Comparison of ENCODE assay signal across 1 cellular context in the genomic region with DNA sequence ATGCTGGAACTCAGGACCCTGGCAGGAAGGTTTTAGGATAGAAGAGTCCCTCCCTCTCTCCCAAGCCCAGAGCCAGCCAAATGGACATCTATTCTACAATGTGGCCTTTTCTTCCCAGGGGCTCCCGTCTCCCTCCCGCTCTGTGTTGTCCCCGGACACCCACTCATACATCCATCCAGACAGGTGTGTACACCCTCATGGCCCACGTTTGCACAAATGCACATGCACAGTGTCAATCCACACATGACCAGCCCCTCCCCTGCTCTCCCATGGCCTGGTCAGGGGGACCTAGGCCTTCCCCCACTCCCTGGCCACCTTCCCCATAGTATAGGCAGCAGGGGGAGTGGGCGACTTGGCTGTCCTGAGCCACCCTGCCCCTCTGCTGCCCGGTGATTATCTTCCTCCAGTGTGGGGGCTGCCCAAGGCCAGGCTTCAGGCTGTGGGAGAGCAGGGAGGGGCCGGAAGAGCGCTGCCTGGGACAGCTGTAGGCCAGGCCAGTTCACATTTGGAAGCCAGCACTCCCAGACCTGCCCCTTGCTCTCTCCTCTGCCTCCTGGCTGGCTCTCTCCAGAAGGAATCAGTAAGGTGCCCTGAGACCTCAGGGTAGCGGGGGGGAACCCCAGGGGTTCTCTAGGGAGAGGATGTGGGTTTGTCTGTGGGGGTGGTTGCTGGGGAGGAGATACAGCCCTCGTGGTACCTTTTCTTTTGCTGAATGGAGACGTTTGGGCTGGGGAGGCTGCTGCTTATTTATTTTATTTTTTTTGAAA.
TF ChIP-seq lines count a peak whose summit lies in the region.

No MANE protein-coding gene starts in this region.

TF ChIP-seq in GM12878, 131 proteins besides CTCF, POLR2A, EP300 and RAD21 (continued from another document and continues in another):
- TF ChIP-seq, protein P1, sequence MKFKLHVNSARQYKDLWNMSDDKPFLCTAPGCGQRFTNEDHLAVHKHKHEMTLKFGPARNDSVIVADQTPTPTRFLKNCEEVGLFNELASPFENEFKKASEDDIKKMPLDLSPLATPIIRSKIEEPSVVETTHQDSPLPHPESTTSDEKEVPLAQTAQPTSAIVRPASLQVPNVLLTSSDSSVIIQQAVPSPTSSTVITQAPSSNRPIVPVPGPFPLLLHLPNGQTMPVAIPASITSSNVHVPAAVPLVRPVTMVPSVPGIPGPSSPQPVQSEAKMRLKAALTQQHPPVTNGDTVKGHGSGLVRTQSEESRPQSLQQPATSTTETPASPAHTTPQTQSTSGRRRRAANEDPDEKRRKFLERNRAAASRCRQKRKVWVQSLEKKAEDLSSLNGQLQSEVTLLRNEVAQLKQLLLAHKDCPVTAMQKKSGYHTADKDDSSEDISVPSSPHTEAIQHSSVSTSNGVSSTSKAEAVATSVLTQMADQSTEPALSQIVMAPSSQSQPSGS (IDR thresholded peaks at IDR 0.05; ENCODE audit: low read length), result no peak
- TF ChIP-seq, protein P2, sequence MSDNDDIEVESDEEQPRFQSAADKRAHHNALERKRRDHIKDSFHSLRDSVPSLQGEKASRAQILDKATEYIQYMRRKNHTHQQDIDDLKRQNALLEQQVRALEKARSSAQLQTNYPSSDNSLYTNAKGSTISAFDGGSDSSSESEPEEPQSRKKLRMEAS (IDR thresholded peaks at IDR 0.05; ENCODE audit: low read depth, low read length), result no peak
- TF ChIP-seq MTA2 (IDR thresholded peaks at IDR 0.05; ENCODE audit: low read depth) (peak; percentile 58), JUND (IDR thresholded peaks at IDR 0.05; ENCODE audit: low read depth, low read length) (no peak), POU2F2 (IDR thresholded peaks at IDR 0.05; ENCODE audit: borderline replicate concordance, low read depth, low read length) (no peak), NFIC (IDR thresholded peaks at IDR 0.05; ENCODE audit: low read depth, low read length) (no peak), TARDBP (IDR thresholded peaks at IDR 0.05; ENCODE audit: borderline replicate concordance) (no peak), GATAD2B (conservative IDR thresholded peaks at IDR 0.05; ENCODE audit: low read depth) (peak; percentile 82), MTA3 (IDR thresholded peaks at IDR 0.05; ENCODE audit: borderline replicate concordance, low read length) (no peak), NBN (IDR thresholded peaks at IDR 0.05) (peak; percentile 81; the same call in 1 of the 2 replicates), TCF7 (IDR thresholded peaks at IDR 0.05; ENCODE audit: borderline replicate concordance) (no peak), SMC3 (IDR thresholded peaks at IDR 0.05; ENCODE audit: borderline replicate concordance, low read length) (no peak), PAX5 (IDR thresholded peaks at IDR 0.05; ENCODE audit: borderline replicate concordance, low read depth, low read length) (peak; percentile 69; the same call in 1 of the 2 replicates), NR2F1 (conservative IDR thresholded peaks at IDR 0.05) (peak; percentile 66; the same call in 1 of the 2 replicates), PML (IDR thresholded peaks at IDR 0.05; ENCODE audit: low read length) (no peak), SPI1 (IDR thresholded peaks at IDR 0.05; ENCODE audit: borderline replicate concordance, insufficient read depth, low read depth, low read length) (no peak; the same call in 1 of the 2 replicates), STAT3 (IDR thresholded peaks at IDR 0.05; ENCODE audit: low read depth, low read length) (no peak), ZNF384 (IDR thresholded peaks at IDR 0.05; ENCODE audit: borderline replicate concordance, low read depth, low read length) (peak; percentile 14; the same call in 1 of the 2 replicates), FOXM1 (IDR thresholded peaks at IDR 0.05; ENCODE audit: low read depth, low read length) (no peak), SIX5 (IDR thresholded peaks at IDR 0.05; ENCODE audit: low read depth, low read length, severe bottlenecking) (no peak), EED (IDR thresholded peaks at IDR 0.05; ENCODE audit: low read depth) (peak; percentile 86), FOS (IDR thresholded peaks at IDR 0.05; ENCODE audit: borderline replicate concordance, extremely low read depth, insufficient read length) (no peak), EZH2 (IDR thresholded peaks at IDR 0.05; ENCODE audit: borderline replicate concordance, control insufficient read depth, low read depth, low read length) (no peak)
- TF ChIP-seq, protein P3, sequence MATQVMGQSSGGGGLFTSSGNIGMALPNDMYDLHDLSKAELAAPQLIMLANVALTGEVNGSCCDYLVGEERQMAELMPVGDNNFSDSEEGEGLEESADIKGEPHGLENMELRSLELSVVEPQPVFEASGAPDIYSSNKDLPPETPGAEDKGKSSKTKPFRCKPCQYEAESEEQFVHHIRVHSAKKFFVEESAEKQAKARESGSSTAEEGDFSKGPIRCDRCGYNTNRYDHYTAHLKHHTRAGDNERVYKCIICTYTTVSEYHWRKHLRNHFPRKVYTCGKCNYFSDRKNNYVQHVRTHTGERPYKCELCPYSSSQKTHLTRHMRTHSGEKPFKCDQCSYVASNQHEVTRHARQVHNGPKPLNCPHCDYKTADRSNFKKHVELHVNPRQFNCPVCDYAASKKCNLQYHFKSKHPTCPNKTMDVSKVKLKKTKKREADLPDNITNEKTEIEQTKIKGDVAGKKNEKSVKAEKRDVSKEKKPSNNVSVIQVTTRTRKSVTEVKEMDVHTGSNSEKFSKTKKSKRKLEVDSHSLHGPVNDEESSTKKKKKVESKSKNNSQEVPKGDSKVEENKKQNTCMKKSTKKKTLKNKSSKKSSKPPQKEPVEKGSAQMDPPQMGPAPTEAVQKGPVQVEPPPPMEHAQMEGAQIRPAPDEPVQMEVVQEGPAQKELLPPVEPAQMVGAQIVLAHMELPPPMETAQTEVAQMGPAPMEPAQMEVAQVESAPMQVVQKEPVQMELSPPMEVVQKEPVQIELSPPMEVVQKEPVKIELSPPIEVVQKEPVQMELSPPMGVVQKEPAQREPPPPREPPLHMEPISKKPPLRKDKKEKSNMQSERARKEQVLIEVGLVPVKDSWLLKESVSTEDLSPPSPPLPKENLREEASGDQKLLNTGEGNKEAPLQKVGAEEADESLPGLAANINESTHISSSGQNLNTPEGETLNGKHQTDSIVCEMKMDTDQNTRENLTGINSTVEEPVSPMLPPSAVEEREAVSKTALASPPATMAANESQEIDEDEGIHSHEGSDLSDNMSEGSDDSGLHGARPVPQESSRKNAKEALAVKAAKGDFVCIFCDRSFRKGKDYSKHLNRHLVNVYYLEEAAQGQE (IDR thresholded peaks at IDR 0.05; ENCODE audit: low read depth, low read length), result no peak
- TF ChIP-seq, protein P4, sequence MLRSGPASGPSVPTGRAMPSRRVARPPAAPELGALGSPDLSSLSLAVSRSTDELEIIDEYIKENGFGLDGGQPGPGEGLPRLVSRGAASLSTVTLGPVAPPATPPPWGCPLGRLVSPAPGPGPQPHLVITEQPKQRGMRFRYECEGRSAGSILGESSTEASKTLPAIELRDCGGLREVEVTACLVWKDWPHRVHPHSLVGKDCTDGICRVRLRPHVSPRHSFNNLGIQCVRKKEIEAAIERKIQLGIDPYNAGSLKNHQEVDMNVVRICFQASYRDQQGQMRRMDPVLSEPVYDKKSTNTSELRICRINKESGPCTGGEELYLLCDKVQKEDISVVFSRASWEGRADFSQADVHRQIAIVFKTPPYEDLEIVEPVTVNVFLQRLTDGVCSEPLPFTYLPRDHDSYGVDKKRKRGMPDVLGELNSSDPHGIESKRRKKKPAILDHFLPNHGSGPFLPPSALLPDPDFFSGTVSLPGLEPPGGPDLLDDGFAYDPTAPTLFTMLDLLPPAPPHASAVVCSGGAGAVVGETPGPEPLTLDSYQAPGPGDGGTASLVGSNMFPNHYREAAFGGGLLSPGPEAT (IDR thresholded peaks at IDR 0.05; ENCODE audit: low read depth), result peak; percentile 91
- TF ChIP-seq, protein P5, sequence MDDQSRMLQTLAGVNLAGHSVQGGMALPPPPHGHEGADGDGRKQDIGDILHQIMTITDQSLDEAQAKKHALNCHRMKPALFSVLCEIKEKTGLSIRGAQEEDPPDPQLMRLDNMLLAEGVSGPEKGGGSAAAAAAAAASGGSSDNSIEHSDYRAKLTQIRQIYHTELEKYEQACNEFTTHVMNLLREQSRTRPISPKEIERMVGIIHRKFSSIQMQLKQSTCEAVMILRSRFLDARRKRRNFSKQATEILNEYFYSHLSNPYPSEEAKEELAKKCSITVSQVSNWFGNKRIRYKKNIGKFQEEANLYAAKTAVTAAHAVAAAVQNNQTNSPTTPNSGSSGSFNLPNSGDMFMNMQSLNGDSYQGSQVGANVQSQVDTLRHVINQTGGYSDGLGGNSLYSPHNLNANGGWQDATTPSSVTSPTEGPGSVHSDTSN (IDR thresholded peaks at IDR 0.05; ENCODE audit: insufficient replicate concordance, low read depth, low read length), result no peak
- TF ChIP-seq, protein P6, sequence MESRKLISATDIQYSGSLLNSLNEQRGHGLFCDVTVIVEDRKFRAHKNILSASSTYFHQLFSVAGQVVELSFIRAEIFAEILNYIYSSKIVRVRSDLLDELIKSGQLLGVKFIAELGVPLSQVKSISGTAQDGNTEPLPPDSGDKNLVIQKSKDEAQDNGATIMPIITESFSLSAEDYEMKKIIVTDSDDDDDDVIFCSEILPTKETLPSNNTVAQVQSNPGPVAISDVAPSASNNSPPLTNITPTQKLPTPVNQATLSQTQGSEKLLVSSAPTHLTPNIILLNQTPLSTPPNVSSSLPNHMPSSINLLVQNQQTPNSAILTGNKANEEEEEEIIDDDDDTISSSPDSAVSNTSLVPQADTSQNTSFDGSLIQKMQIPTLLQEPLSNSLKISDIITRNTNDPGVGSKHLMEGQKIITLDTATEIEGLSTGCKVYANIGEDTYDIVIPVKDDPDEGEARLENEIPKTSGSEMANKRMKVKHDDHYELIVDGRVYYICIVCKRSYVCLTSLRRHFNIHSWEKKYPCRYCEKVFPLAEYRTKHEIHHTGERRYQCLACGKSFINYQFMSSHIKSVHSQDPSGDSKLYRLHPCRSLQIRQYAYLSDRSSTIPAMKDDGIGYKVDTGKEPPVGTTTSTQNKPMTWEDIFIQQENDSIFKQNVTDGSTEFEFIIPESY (IDR thresholded peaks at IDR 0.05), result no peak
- TF ChIP-seq, protein P7, sequence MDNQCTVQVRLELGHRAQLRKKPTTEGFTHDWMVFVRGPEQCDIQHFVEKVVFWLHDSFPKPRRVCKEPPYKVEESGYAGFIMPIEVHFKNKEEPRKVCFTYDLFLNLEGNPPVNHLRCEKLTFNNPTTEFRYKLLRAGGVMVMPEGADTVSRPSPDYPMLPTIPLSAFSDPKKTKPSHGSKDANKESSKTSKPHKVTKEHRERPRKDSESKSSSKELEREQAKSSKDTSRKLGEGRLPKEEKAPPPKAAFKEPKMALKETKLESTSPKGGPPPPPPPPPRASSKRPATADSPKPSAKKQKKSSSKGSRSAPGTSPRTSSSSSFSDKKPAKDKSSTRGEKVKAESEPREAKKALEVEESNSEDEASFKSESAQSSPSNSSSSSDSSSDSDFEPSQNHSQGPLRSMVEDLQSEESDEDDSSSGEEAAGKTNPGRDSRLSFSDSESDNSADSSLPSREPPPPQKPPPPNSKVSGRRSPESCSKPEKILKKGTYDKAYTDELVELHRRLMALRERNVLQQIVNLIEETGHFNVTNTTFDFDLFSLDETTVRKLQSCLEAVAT (IDR thresholded peaks at IDR 0.05), result peak; percentile 82
- TF ChIP-seq, protein P8, sequence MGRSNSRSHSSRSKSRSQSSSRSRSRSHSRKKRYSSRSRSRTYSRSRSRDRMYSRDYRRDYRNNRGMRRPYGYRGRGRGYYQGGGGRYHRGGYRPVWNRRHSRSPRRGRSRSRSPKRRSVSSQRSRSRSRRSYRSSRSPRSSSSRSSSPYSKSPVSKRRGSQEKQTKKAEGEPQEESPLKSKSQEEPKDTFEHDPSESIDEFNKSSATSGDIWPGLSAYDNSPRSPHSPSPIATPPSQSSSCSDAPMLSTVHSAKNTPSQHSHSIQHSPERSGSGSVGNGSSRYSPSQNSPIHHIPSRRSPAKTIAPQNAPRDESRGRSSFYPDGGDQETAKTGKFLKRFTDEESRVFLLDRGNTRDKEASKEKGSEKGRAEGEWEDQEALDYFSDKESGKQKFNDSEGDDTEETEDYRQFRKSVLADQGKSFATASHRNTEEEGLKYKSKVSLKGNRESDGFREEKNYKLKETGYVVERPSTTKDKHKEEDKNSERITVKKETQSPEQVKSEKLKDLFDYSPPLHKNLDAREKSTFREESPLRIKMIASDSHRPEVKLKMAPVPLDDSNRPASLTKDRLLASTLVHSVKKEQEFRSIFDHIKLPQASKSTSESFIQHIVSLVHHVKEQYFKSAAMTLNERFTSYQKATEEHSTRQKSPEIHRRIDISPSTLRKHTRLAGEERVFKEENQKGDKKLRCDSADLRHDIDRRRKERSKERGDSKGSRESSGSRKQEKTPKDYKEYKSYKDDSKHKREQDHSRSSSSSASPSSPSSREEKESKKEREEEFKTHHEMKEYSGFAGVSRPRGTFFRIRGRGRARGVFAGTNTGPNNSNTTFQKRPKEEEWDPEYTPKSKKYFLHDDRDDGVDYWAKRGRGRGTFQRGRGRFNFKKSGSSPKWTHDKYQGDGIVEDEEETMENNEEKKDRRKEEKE (IDR thresholded peaks at IDR 0.05), result no peak
- TF ChIP-seq, protein P9, sequence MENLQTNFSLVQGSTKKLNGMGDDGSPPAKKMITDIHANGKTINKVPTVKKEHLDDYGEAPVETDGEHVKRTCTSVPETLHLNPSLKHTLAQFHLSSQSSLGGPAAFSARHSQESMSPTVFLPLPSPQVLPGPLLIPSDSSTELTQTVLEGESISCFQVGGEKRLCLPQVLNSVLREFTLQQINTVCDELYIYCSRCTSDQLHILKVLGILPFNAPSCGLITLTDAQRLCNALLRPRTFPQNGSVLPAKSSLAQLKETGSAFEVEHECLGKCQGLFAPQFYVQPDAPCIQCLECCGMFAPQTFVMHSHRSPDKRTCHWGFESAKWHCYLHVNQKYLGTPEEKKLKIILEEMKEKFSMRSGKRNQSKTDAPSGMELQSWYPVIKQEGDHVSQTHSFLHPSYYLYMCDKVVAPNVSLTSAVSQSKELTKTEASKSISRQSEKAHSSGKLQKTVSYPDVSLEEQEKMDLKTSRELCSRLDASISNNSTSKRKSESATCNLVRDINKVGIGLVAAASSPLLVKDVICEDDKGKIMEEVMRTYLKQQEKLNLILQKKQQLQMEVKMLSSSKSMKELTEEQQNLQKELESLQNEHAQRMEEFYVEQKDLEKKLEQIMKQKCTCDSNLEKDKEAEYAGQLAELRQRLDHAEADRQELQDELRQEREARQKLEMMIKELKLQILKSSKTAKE (IDR thresholded peaks at IDR 0.05; ENCODE audit: low read depth, poor library complexity, severe bottlenecking), result peak; percentile 81
- TF ChIP-seq, protein P10, sequence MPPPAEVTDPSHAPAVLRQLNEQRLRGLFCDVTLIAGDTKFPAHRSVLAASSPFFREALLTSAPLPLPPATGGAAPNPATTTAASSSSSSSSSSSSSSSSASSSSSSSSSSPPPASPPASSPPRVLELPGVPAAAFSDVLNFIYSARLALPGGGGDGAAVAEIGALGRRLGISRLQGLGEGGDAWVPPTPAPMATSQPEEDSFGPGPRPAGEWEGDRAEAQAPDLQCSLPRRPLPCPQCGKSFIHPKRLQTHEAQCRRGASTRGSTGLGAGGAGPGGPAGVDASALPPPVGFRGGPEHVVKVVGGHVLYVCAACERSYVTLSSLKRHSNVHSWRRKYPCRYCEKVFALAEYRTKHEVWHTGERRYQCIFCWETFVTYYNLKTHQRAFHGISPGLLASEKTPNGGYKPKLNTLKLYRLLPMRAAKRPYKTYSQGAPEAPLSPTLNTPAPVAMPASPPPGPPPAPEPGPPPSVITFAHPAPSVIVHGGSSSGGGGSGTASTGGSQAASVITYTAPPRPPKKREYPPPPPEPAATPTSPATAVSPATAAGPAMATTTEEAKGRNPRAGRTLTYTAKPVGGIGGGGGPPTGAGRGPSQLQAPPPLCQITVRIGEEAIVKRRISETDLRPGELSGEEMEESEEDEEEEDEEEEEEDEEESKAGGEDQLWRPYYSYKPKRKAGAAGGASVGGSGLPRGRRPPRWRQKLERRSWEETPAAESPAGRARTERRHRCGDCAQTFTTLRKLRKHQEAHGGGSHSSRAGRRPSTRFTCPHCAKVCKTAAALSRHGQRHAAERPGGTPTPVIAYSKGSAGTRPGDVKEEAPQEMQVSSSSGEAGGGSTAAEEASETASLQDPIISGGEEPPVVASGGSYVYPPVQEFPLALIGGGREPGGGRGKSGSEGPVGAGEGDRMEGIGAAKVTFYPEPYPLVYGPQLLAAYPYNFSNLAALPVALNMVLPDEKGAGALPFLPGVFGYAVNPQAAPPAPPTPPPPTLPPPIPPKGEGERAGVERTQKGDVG (CRISPR knock-in tag; IDR thresholded peaks at IDR 0.05), result no peak
